Comparison of ENCODE assay signal across 23 cellular contexts in genomic region chr3:186477033-186477432, GRCh38.
DNase-seq lines count a peak whose midpoint lies in the region; ATAC-seq, FAIRE-seq and TF ChIP-seq lines count a peak whose summit lies in the region.
"Had no signal": no experiment of that assay in that cellular context is flagged by ENCODE, and none has a peak within 500 bp of the region (broad histone marks: within the 10 kb centered on the region; RNA-seq: fewer than 3 reads in every experiment).

No MANE protein-coding gene starts in this region.

- no peak overlapping the region for H3K23ac ChIP-seq in H1 (ENCODE audit: insufficient read length)

- no peak overlapping the region for H4K8ac ChIP-seq in H1 (ENCODE audit: extremely low read depth, insufficient read depth, low read length)

- no peak for TF ChIP-seq EP300 in H1 (IDR thresholded peaks at IDR 0.05; ENCODE audit: borderline replicate concordance in 1 of 2, low read depth in 2 of 2, low read length in 2 of 2)

- no peak overlapping the region for H2BK20ac ChIP-seq in H1 (ENCODE audit: low read length)

- no peaks in the 10 kb centered on the region for H3K23me2 ChIP-seq in H1 (ENCODE audit: low read depth, low read length)

- H3K9ac ChIP-seq in Loucy (ENCODE audit: low read depth, low read length, poor library complexity, severe bottlenecking) (no peak overlapping the region), H1 (replicated peaks in 1 of 4; ENCODE audit: extremely low read depth in 1 of 4, low read depth in 3 of 4, low read length in 3 of 4) (no peak overlapping the region)

- H3K27me3 ChIP-seq in Loucy (ENCODE audit: insufficient read depth, low read length, poor library complexity, severe bottlenecking) (no peaks in the 10 kb centered on the region), H1 (replicated peaks in 1 of 4; ENCODE audit: control insufficient read depth in 3 of 4, extremely low read depth in 1 of 4, insufficient read depth in 3 of 4, low read length in 3 of 4) (no peaks in the 10 kb centered on the region)

- no peak for TF ChIP-seq POLR2A in H1 (IDR thresholded peaks at IDR 0.05; ENCODE audit: control extremely low read depth in 1 of 2, low read depth in 2 of 2, low read length in 2 of 2)

- peak overlapping the region; percentile 81; the same call in 1 of the 2 replicates for H2BK5ac ChIP-seq in H1 (ENCODE audit: low read depth, low read length)

- H2BK15ac ChIP-seq in H1 (ENCODE audit: low read length): no peak overlapping the region

- no peak overlapping the region for H2BK120ac ChIP-seq in H1 (replicated peaks; ENCODE audit: low read depth, low read length)

- H2AFZ ChIP-seq in Loucy (ENCODE audit: low read length) (peak overlapping the region; percentile 37; the same call in 1 of the 2 replicates), H1 (ENCODE audit: low read length) (no peak overlapping the region)
- H2AFZ ChIP-seq: PC-9 had no signal

- TF ChIP-seq RAD21 in H1 (IDR thresholded peaks at IDR 0.05 in 1 of 2, conservative IDR thresholded peaks at IDR 0.05 in 1 of 2; ENCODE audit: low read depth in 2 of 2, low read length in 2 of 2): no peak

- H4K91ac ChIP-seq in H1 (replicated peaks; ENCODE audit: insufficient read length, low read length): no peak overlapping the region

- H3K4me3 Mint-ChIP-seq in activated CD4-positive, alpha-beta memory T cell treated with anti-CD3 and anti-CD28 coated beads for 36 hours: no peak overlapping the region
- H3K4me3 Mint-ChIP-seq: CD14-positive monocyte, T-cell had no signal

- no peaks in the 10 kb centered on the region for H3K9me3 ChIP-seq in Loucy (ENCODE audit: insufficient read depth, low read depth, low read length)
- H3K9me3 ChIP-seq in H1 (ENCODE audit: insufficient read depth in 2 of 2, low read depth in 1 of 2, low read length in 1 of 2): no peaks in the 10 kb centered on the region

- H3F3A ChIP-seq in Loucy (ENCODE audit: low read depth): no peaks in the 10 kb centered on the region

- POLR2A ChIA-PET in H1 (lab: Charles Lee; ENCODE audit: partially characterized antibody): no interaction called here
- POLR2A ChIA-PET in activated CD4-positive, alpha-beta memory T cell treated with anti-CD3 and anti-CD28 coated beads for 36 hours (lab: Charles Lee): no interaction called here

- FAIRE-seq in H1 (lab: Jason Lieb, UNC): no peak
- FAIRE-seq: G401.6, GM12892 had no signal

- H4K20me1 ChIP-seq in Loucy (ENCODE audit: insufficient read depth, low read length, poor library complexity, severe bottlenecking): no peaks in the 10 kb centered on the region
- H4K20me1 ChIP-seq in H1 (replicated peaks in 1 of 2; ENCODE audit: control insufficient read depth in 1 of 2, insufficient read depth in 2 of 2, low read length in 2 of 2): no peaks in the 10 kb centered on the region

- no peaks in the 10 kb centered on the region for H3K36me3 Mint-ChIP-seq in activated CD4-positive, alpha-beta memory T cell treated with anti-CD3 and anti-CD28 coated beads for 36 hours
- H3K36me3 Mint-ChIP-seq: CD14-positive monocyte, T-cell had no signal

- H2BK12ac ChIP-seq in H1 (ENCODE audit: low read depth, low read length): no peak overlapping the region

- in situ Hi-C loops in G401 (cut with HindIII; ENCODE audit: low sequenced_read_pairs): no loop called here

- peaks cover 2% of the 10 kb centered on the region for H3K27me3 Mint-ChIP-seq in activated CD4-positive, alpha-beta memory T cell treated with anti-CD3 and anti-CD28 coated beads for 36 hours

- no peak overlapping the region for H3K14ac ChIP-seq in H1 (ENCODE audit: insufficient read length)

- H3K4me3 ChIP-seq in Loucy (ENCODE audit: low read length, poor library complexity, severe bottlenecking) (no peak overlapping the region), H1 (ENCODE audit: extremely low read depth in 1 of 4, insufficient read depth in 2 of 4, low read depth in 3 of 4, low read length in 4 of 4) (no peak overlapping the region)
- H3K4me3 ChIP-seq: K562, PC-9 had no signal

- H3K4me1 ChIP-seq in Loucy (ENCODE audit: insufficient read depth, low read length, poor library complexity, severe bottlenecking) (peaks cover 17% of the 10 kb centered on the region), H1 (replicated peaks in 1 of 4; ENCODE audit: control insufficient read depth in 3 of 4, insufficient read depth in 4 of 4, low read length in 3 of 4) (no peaks in the 10 kb centered on the region)

- CTCF ChIA-PET in H1 (lab: Charles Lee; ENCODE audit: partially characterized antibody): interaction anchor here (1.7 kb wide), 1 partner anchor 12 kb away, joined by 5 read pairs; no protein-coding TSS in a partner anchor
- CTCF ChIA-PET in activated CD4-positive, alpha-beta memory T cell treated with anti-CD3 and anti-CD28 coated beads for 36 hours (lab: Charles Lee): no interaction called here

- no peaks in the 10 kb centered on the region for H3K79me1 ChIP-seq in H1 (ENCODE audit: low read depth, low read length)

- H4K5ac ChIP-seq in H1 (ENCODE audit: insufficient read length, low read depth, low read length): no peak overlapping the region

- peak overlapping the region; percentile 51 for H3K27ac ChIP-seq in C4-2B
- H3K27ac ChIP-seq in H1 (ENCODE audit: low read depth, low read length): no peak overlapping the region
- H3K27ac ChIP-seq: PC-9, RWPE1 had no signal

- TF ChIP-seq CTCF in C4-2B (conservative IDR thresholded peaks at IDR 0.05): no peak
- no peak for TF ChIP-seq CTCF in Loucy (conservative IDR thresholded peaks at IDR 0.05; ENCODE audit: low read length)
- TF ChIP-seq CTCF in H1 (IDR thresholded peaks at IDR 0.05; ENCODE audit: control extremely low read depth in 1 of 3, insufficient read depth in 1 of 3, low read depth in 1 of 3, low read length in 3 of 3): no peak

- no peaks in the 10 kb centered on the region for H3K9me2 ChIP-seq in Loucy (replicated peaks; ENCODE audit: low read depth, low read length)

- H3K4me2 ChIP-seq in Loucy (ENCODE audit: low read depth, low read length, poor library complexity, severe bottlenecking): no peak overlapping the region
- no peak overlapping the region for H3K4me2 ChIP-seq in H1 (ENCODE audit: insufficient read depth in 1 of 2, low read depth in 2 of 2, low read length in 2 of 2)
- H3K4me2 ChIP-seq: PC-9 had no signal

- H3K9me3 Mint-ChIP-seq in activated CD4-positive, alpha-beta memory T cell treated with anti-CD3 and anti-CD28 coated beads for 36 hours: no peaks in the 10 kb centered on the region
- H3K9me3 Mint-ChIP-seq: T-cell had no signal

- intact Hi-C loops in activated CD4-positive, alpha-beta memory T cell treated with anti-CD3 and anti-CD28 coated beads for 36 hours (cut with micrococcal nuclease): no loop called here

- H3K79me2 ChIP-seq in Loucy (ENCODE audit: insufficient read depth, low read length): no peaks in the 10 kb centered on the region
- H3K79me2 ChIP-seq in H1 (ENCODE audit: control insufficient read depth in 1 of 2, insufficient read depth in 2 of 2, low read length in 2 of 2): no peaks in the 10 kb centered on the region

- no peak overlapping the region for H3K27ac Mint-ChIP-seq in activated CD4-positive, alpha-beta memory T cell treated with anti-CD3 and anti-CD28 coated beads for 36 hours
- H3K27ac Mint-ChIP-seq: T-cell had no signal

- H3K36me3 ChIP-seq in Loucy (ENCODE audit: insufficient read depth, low read length) (no peaks in the 10 kb centered on the region), H1 (ENCODE audit: control insufficient read depth in 2 of 4, insufficient read depth in 4 of 4, low read length in 3 of 4) (no peaks in the 10 kb centered on the region)

- H3K4ac ChIP-seq in H1 (replicated peaks; ENCODE audit: insufficient read length, low read depth, low read length): no peak overlapping the region

- no peak overlapping the region for H3K56ac ChIP-seq in H1 (replicated peaks; ENCODE audit: insufficient read length, low read depth, low read length)

- DNase-seq in G401 (ENCODE audit: low spot score): peak; percentile 13
- peak in 1 of 2 experiments; percentile 29 for DNase-seq in H1 (ENCODE audit: low read depth in 1 of 2, low spot score in 2 of 2)
- no peak for DNase-seq in activated CD4-positive, alpha-beta memory T cell treated with anti-CD3 and anti-CD28 coated beads for 36 hours
- DNase-seq in NCI-H1417 (lab: John Stamatoyannopoulos, UW): no peak
- DNase-seq in hepatic stellate cell (ENCODE audit: low spot score): no peak
- DNase-seq: ACHN, DND-41, HCEC 1CT, NCI-H187 treated with DMSO at 0.1 percent for 48 hours, NCI-H345, NCI-H526, PC-9, SIG-M5, T-cell had no signal

- WGBS in H1 (ENCODE audit: extremely low coverage in 1 of 2, insufficient coverage in 1 of 2, insufficient read length in 1 of 2, insufficient replicate concordance in 2 of 2, low coverage in 1 of 2, low lambda C conversion rate in 2 of 2, missing lambda C conversion rate in 1 of 2), 2 experiments: 89 to 100% methylated on average over 1 to 8 of the region's 8 CpGs

- H3K4me1 Mint-ChIP-seq in activated CD4-positive, alpha-beta memory T cell treated with anti-CD3 and anti-CD28 coated beads for 36 hours (ENCODE audit: low read depth): peaks cover 14% of the 10 kb centered on the region

- H2AK5ac ChIP-seq in H1 (ENCODE audit: low read depth, low read length): no peak overlapping the region

- H3K18ac ChIP-seq in H1 (ENCODE audit: extremely low read depth, low read length): no peak overlapping the region

- ATAC-seq in GM18498 (IDR thresholded peaks at IDR 0.05; ENCODE audit: unreplicated experiment): no peak
- ATAC-seq: K562, SK-N-SH treated with all-trans-retinoic acid at 6 μM for 48 hours, T-cell had no signal

TF ChIP-seq in H1, 55 proteins besides CTCF, POLR2A, EP300 and RAD21:
- TF ChIP-seq NANOG (IDR thresholded peaks at IDR 0.05; ENCODE audit: insufficient read depth, low read depth, low read length, poor library complexity, severe bottlenecking) (no peak), KDM5A (IDR thresholded peaks at IDR 0.05; ENCODE audit: low read length) (no peak), SP2 (IDR thresholded peaks at IDR 0.05; ENCODE audit: low read length) (no peak), HDAC6 (IDR thresholded peaks at IDR 0.05; ENCODE audit: low read depth, low read length) (no peak), BRCA1 (IDR thresholded peaks at IDR 0.05; ENCODE audit: low read depth, low read length) (no peak), TAF1 (IDR thresholded peaks at IDR 0.05; ENCODE audit: low read depth, low read length) (no peak), FOSL1 (IDR thresholded peaks at IDR 0.05; ENCODE audit: insufficient read depth, low read depth, low read length) (no peak), CREB1 (IDR thresholded peaks at IDR 0.05) (no peak), BACH1 (IDR thresholded peaks at IDR 0.05; ENCODE audit: low read length) (no peak)
